Comparison of ENCODE assay signal across 17 cellular contexts in the genomic region with DNA sequence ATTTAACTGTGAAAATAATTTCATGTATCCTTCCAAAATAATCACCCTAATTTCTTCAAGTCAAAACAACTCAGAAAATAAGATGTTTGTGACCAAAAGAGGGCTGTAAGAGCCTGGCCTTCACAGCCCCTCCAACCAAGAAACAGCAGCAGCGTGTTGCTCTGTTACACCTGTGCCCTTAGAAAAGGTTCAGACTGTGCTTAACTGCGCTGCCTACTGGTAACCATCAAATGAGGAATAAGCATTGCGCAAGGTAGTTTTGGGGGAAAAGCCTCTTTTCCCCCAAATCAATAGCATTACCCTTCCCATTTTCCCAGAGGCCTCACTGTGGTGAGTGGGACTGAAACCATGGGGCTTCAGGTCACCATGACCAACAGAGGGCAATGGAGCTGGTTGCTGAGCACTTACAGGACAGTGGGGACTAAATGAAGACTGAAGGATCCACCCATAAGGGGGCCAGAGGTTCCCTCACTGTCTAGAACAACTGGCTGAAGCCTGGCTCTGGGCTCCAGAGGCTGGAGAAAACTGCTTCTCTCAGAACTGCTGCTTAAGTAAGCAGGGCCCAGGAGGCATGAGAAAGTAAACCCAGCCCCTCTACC.
A peak's percentile ranks its signal among the peaks of the same experiment; 100 is the strongest.
DNase-seq lines count a peak whose midpoint lies in the region; ATAC-seq, FAIRE-seq and TF ChIP-seq lines count a peak whose summit lies in the region.
"Had no signal": no experiment of that assay in that cellular context is flagged by ENCODE, and none has a peak within 500 bp of the region (broad histone marks: within the 10 kb centered on the region; RNA-seq: fewer than 3 reads in every experiment).

No MANE protein-coding gene starts in this region.

- no peak overlapping the region for H3K4ac ChIP-seq in IMR-90 (ENCODE audit: low read depth, low read length)

- no peak overlapping the region for H3K27ac ChIP-seq in IMR-90 (ENCODE audit: insufficient read depth, low read length)
- H3K27ac ChIP-seq: 22Rv1, A549, C4-2B had no signal

- H4K91ac ChIP-seq in IMR-90 (ENCODE audit: insufficient read depth, low read depth, low read length), result no peak overlapping the region

- peak; percentile 23 for ATAC-seq in Right ventricle myocardium inferior
- ATAC-seq in left cardiac atrium, result no peak
- no peak for ATAC-seq in IMR-90 (ENCODE audit: low read depth)
- ATAC-seq in HG02840 (IDR thresholded peaks at IDR 0.05; ENCODE audit: low FRiP score, unreplicated experiment), result no peak
- ATAC-seq: A549 had no signal

- H3K18ac ChIP-seq in IMR-90 (ENCODE audit: low read depth, low read length), result no peak overlapping the region

- POLR2A ChIA-PET in IMR-90 (lab: Charles Lee; ENCODE audit: unreplicated experiment), result no interaction called here

- no peak overlapping the region for H3K4me2 ChIP-seq in IMR-90 (ENCODE audit: low read depth, low read length)
- H3K4me2 ChIP-seq: A549 had no signal

- H3K79me1 ChIP-seq in IMR-90 (ENCODE audit: low read depth in 1 of 2, low read length in 2 of 2), result no peaks in the 10 kb centered on the region

- dilution Hi-C loops in IMR-90 (cut with HindIII; ENCODE audit: low sequenced_read_pairs, unreplicated experiment), result no loop called here

- H2BK20ac ChIP-seq in IMR-90 (ENCODE audit: low read depth, low read length), result no peak overlapping the region

- H3K9me3 ChIP-seq in IMR-90 (ENCODE audit: control insufficient read depth, insufficient read depth, low read length), result peaks cover 2% of the 10 kb centered on the region; the same call in 1 of the 2 replicates
- H3K9me3 ChIP-seq: A549, Caco-2 had no signal

- H2AK5ac ChIP-seq in IMR-90 (ENCODE audit: low read depth, low read length), result no peak overlapping the region

- TF ChIP-seq POLR2A in IMR-90 (IDR thresholded peaks at IDR 0.05; ENCODE audit: low read depth, low read length), result no peak

- no TSS peak for BruUV-seq in IMR-90 (replicated peaks; lab: Mats Ljungman, UMichigan)

- H3K23ac ChIP-seq in IMR-90 (ENCODE audit: low read depth, low read length), result no peak overlapping the region

- in situ Hi-C loops in IMR-90 (cut with MboI; ENCODE audit: low sequenced_read_pairs), result no loop called here

- TF ChIP-seq CTCF in IMR-90 (conservative IDR thresholded peaks at IDR 0.05; ENCODE audit: low read depth, low read length) (no peak), bronchial epithelial cell (IDR thresholded peaks at IDR 0.05; ENCODE audit: insufficient read depth, low read length, severe bottlenecking) (no peak)

- H2BK5ac ChIP-seq in IMR-90 (ENCODE audit: low read depth, low read length, poor library complexity, severe bottlenecking), result no peak overlapping the region

- H2BK15ac ChIP-seq in IMR-90 (ENCODE audit: low read depth, low read length), result no peak overlapping the region

- no peak overlapping the region for H3K56ac ChIP-seq in IMR-90 (ENCODE audit: extremely low read depth, insufficient read depth, low read length)

- no peaks in the 10 kb centered on the region for H3K4me1 ChIP-seq in IMR-90 (ENCODE audit: control insufficient read depth, insufficient read depth, low read length)
- H3K4me1 ChIP-seq: Caco-2 had no signal

- CTCF ChIA-PET in IMR-90 (lab: Yijun Ruan, JAX), result no interaction called here

- WGBS in IMR-90 (ENCODE audit: extremely low coverage in 2 of 2, insufficient read length in 1 of 2), 2 experiments, result no CpG with 5 or more reads among the region's 3 CpGs

- H2AFZ ChIP-seq in IMR-90 (replicated peaks; ENCODE audit: low read length, poor library complexity), result no peak overlapping the region

- no peaks in the 10 kb centered on the region for H3K9me1 ChIP-seq in IMR-90 (ENCODE audit: insufficient read depth, low read length)

- DNase-seq in Right ventricle myocardium inferior (ENCODE audit: missing footprints) (no peak), left cardiac atrium (no peak), IMR-90 (no peak), bronchial epithelial cell (ENCODE audit: low read depth) (no peak), foreskin melanocyte (no peak)
- no peak for DNase-seq in activated naive CD4-positive, alpha-beta T cell treated with Interleukin-2 at 50 U/mL for 16 hours
- DNase-seq: AML-193; Caco-2; CD4-positive, alpha-beta T cell; KBM-7 had no signal

- no peaks in the 10 kb centered on the region for H4K20me1 ChIP-seq in IMR-90 (ENCODE audit: insufficient read depth, low read length)

- intact Hi-C loops in Right ventricle myocardium inferior (cut with DNase I) (no loop called here), left cardiac atrium (cut with DNase I) (no loop called here), IMR-90 (cut with micrococcal nuclease) (no loop called here)

- H3K27me3 ChIP-seq in IMR-90 (ENCODE audit: control insufficient read depth, insufficient read depth, low read length) (no peaks in the 10 kb centered on the region), bronchial epithelial cell (ENCODE audit: control insufficient read depth, insufficient read depth, low read length) (no peaks in the 10 kb centered on the region)

- H4K5ac ChIP-seq in IMR-90 (ENCODE audit: low read depth, low read length), result no peak overlapping the region

- H3K36me3 ChIP-seq in IMR-90 (ENCODE audit: control insufficient read depth, insufficient read depth, low read length) (no peaks in the 10 kb centered on the region), bronchial epithelial cell (ENCODE audit: control insufficient read depth, insufficient read depth, low read length) (no peaks in the 10 kb centered on the region)

- TF ChIP-seq RAD21 in IMR-90 (IDR thresholded peaks at IDR 0.05; ENCODE audit: low read length), result no peak

- H2BK120ac ChIP-seq in IMR-90 (ENCODE audit: low read depth, low read length), result no peak overlapping the region

- no peak overlapping the region for H3K9ac ChIP-seq in IMR-90 (ENCODE audit: low read depth, low read length)

- peak; percentile 83 for FAIRE-seq in bronchial epithelial cell (lab: Jason Lieb, UNC)
- FAIRE-seq: A549, D721Med, GM19239, H54 had no signal

- H3K4me3 ChIP-seq in IMR-90 (ENCODE audit: insufficient read depth, low read depth, low read length) (no peak overlapping the region), bronchial epithelial cell (ENCODE audit: low read depth, low read length) (no peak overlapping the region)
- H3K4me3 ChIP-seq: A549 had no signal

- no peak overlapping the region for H4K8ac ChIP-seq in IMR-90 (ENCODE audit: low read depth in 2 of 2, low read length in 2 of 2)

- H3K14ac ChIP-seq in IMR-90 (replicated peaks; ENCODE audit: low read depth, low read length), result no peak overlapping the region

- no peak overlapping the region for H2AK9ac ChIP-seq in IMR-90 (replicated peaks; ENCODE audit: low read depth, low read length, poor library complexity)

TF ChIP-seq in IMR-90, 13 proteins besides CTCF, POLR2A, EP300 and RAD21:
- no peak for TF ChIP-seq RCOR1 (IDR thresholded peaks at IDR 0.05; ENCODE audit: insufficient replicate concordance, low read length)
- TF ChIP-seq CEBPB (IDR thresholded peaks at IDR 0.05; ENCODE audit: low read depth, low read length), result peak; percentile 50; the same call in 1 of the 2 replicates
